ENCODE assay signal across 19 cellular contexts in genomic region chr2:68733365-68733764, GRCh38. TPM values are rescaled to one million over a fixed set of nuclear protein-coding genes. Genes with fewer than 3 reads are reported as not detected.
DNase-seq lines count a peak whose midpoint lies in the region; ATAC-seq, FAIRE-seq and TF ChIP-seq lines count a peak whose summit lies in the region.
"Had no signal": no experiment of that assay in that cellular context is flagged by ENCODE, and none has a peak within 500 bp of the region (broad histone marks: within the 10 kb centered on the region; RNA-seq: fewer than 3 reads in every experiment).

No MANE protein-coding gene starts in this region.

- H2AFZ ChIP-seq in DND-41 (ENCODE audit: low read depth, low read length) (peak overlapping the region; percentile 65; the same call in 1 of the 2 replicates), OCI-LY3 (ENCODE audit: low read depth, low read length) (no peak overlapping the region)

- DNase-seq in DND-41 (no peak), dedifferentiated amniotic fluid mesenchymal stem cell (ENCODE audit: extremely low spot score) (no peak), BE2C (no peak), pancreas (no peak)
- DNase-seq in naive thymus-derived CD4-positive, alpha-beta T cell: no peak
- DNase-seq: DMS79, NCI-H1048, NCI-H510A treated with DMSO at 0.1 percent for 48 hours, SHP77 treated with DMSO at 0.1 percent for 48 hours had no signal

- no peaks in the 10 kb centered on the region for H3K27me3 ChIP-seq in BLaER1
- H3K27me3 ChIP-seq in DND-41 (ENCODE audit: insufficient read depth, low read length, poor library complexity): no peaks in the 10 kb centered on the region
- no peaks in the 10 kb centered on the region for H3K27me3 ChIP-seq in OCI-LY3 (ENCODE audit: low read depth, low read length)
- H3K27me3 ChIP-seq in naive thymus-derived CD4-positive, alpha-beta T cell (ENCODE audit: control insufficient read depth in 2 of 2, insufficient read depth in 2 of 2, low read length in 2 of 2): no peaks in the 10 kb centered on the region
- H3K27me3 ChIP-seq in BE2C: no peaks in the 10 kb centered on the region
- H3K27me3 ChIP-seq in pancreas: no peaks in the 10 kb centered on the region

- intact Hi-C loops in naive thymus-derived CD4-positive, alpha-beta T cell (cut with micrococcal nuclease): loop anchor here (5.0 to 10.0 kb wide), 4 partner anchors 269 to 1094 kb away; partner anchors contain the start of genes APLF (in 1 of the 2), FBXO48 (in 1 of the 2), GMCL1 (in 1 of the 2) and PNO1 (in 1 of the 2)
- intact Hi-C loops in pancreas (cut with DNase I): no loop called here

- peaks cover 35% of the 10 kb centered on the region for H3K79me2 ChIP-seq in DND-41 (ENCODE audit: insufficient read depth, low read length)
- peaks cover 54% of the 10 kb centered on the region for H3K79me2 ChIP-seq in OCI-LY3 (ENCODE audit: low read length)

- TF ChIP-seq CTCF in DND-41 (IDR thresholded peaks at IDR 0.05; ENCODE audit: borderline replicate concordance, extremely low read depth, low read length, poor library complexity, severe bottlenecking): no peak
- TF ChIP-seq CTCF in OCI-LY3 (IDR thresholded peaks at IDR 0.05; ENCODE audit: low read depth, low read length): no peak
- TF ChIP-seq CTCF in BE2C (IDR thresholded peaks at IDR 0.05; ENCODE audit: low read depth, low read length): no peak
- no peak for TF ChIP-seq CTCF in pancreas (IDR thresholded peaks at IDR 0.05)

- H3K36me3 ChIP-seq in BLaER1: no peaks in the 10 kb centered on the region
- no peaks in the 10 kb centered on the region; the same call in 1 of the 2 replicates for H3K36me3 ChIP-seq in DND-41 (ENCODE audit: insufficient read depth, low read length)
- H3K36me3 ChIP-seq in OCI-LY3 (replicated peaks; ENCODE audit: low read depth, low read length): peaks cover 18% of the 10 kb centered on the region
- no peaks in the 10 kb centered on the region for H3K36me3 ChIP-seq in naive thymus-derived CD4-positive, alpha-beta T cell (ENCODE audit: control insufficient read depth in 2 of 3, insufficient read depth in 3 of 3, low read length in 3 of 3)
- no peaks in the 10 kb centered on the region for H3K36me3 ChIP-seq in BE2C
- no peaks in the 10 kb centered on the region for H3K36me3 ChIP-seq in pancreas

- H3K9me3 ChIP-seq in BLaER1: no peaks in the 10 kb centered on the region
- H3K9me3 ChIP-seq in DND-41 (ENCODE audit: insufficient read depth, low read length, severe bottlenecking): no peaks in the 10 kb centered on the region
- H3K9me3 ChIP-seq in OCI-LY3 (ENCODE audit: insufficient read depth, low read length): no peaks in the 10 kb centered on the region
- no peaks in the 10 kb centered on the region for H3K9me3 ChIP-seq in naive thymus-derived CD4-positive, alpha-beta T cell (ENCODE audit: control insufficient read depth in 2 of 3, low read length in 3 of 3)
- no peaks in the 10 kb centered on the region for H3K9me3 ChIP-seq in BE2C
- H3K9me3 ChIP-seq in pancreas: no peaks in the 10 kb centered on the region
- H3K9me3 ChIP-seq: A549 had no signal

- H3K4me2 ChIP-seq in BLaER1: peak overlapping the region; percentile 92
- no peak overlapping the region for H3K4me2 ChIP-seq in DND-41 (ENCODE audit: insufficient read depth, low read length)
- peak overlapping the region; percentile 94 for H3K4me2 ChIP-seq in OCI-LY3 (ENCODE audit: low read length)
- H3K4me2 ChIP-seq: A549 had no signal

- ATAC-seq in DND-41 (ENCODE audit: insufficient read depth, low read depth) (no peak), pancreas (no peak), HG02763 (IDR thresholded peaks at IDR 0.05; ENCODE audit: unreplicated experiment) (no peak)
- no peak for ATAC-seq in naive thymus-derived CD4-positive, alpha-beta T cell
- ATAC-seq: A549, GM12878, SK-N-SH treated with all-trans-retinoic acid at 6 μM for 48 hours had no signal

- H3K9ac ChIP-seq in BLaER1 (peak overlapping the region; percentile 76; the same call in 1 of the 2 replicates), DND-41 (ENCODE audit: low read depth, low read length) (0 out of 2 replicates have a peak overlapping the region, but pooled peaks have one; percentile 63), OCI-LY3 (ENCODE audit: low read length) (peak overlapping the region; percentile 96)

- peaks cover 0 to 18% (median 0%) of the 10 kb centered on the region in 5 donors for H3K36me3 Mint-ChIP-seq in naive thymus-derived CD4-positive, alpha-beta T cell

- H3K4me1 ChIP-seq in BLaER1: peaks cover 76% of the 10 kb centered on the region
- peaks cover 50% of the 10 kb centered on the region for H3K4me1 ChIP-seq in DND-41 (ENCODE audit: insufficient read depth, low read length)
- peaks cover 41% of the 10 kb centered on the region for H3K4me1 ChIP-seq in OCI-LY3 (ENCODE audit: low read length)
- H3K4me1 ChIP-seq in naive thymus-derived CD4-positive, alpha-beta T cell (ENCODE audit: control insufficient read depth in 2 of 2, insufficient read depth in 2 of 2, low read length in 2 of 2): peaks cover 30 to 38% of the 10 kb centered on the region in 2 donors
- no peaks in the 10 kb centered on the region for H3K4me1 ChIP-seq in BE2C
- H3K4me1 ChIP-seq in pancreas: no peaks in the 10 kb centered on the region

- H3K27me3 Mint-ChIP-seq in naive thymus-derived CD4-positive, alpha-beta T cell: no peaks in the 10 kb centered on the region

- H3K27ac ChIP-seq in BLaER1: peak overlapping the region; percentile 85
- H3K27ac ChIP-seq in DND-41 (ENCODE audit: low read length): peak overlapping the region; percentile 91
- peak overlapping the region; percentile 98 for H3K27ac ChIP-seq in OCI-LY3 (ENCODE audit: low read length)
- H3K27ac ChIP-seq in naive thymus-derived CD4-positive, alpha-beta T cell (ENCODE audit: low read depth, low read length): peak overlapping the region; percentile 78
- peak overlapping the region in 1 of 4 donors; percentile 42 for H3K27ac ChIP-seq in pancreas
- H3K27ac ChIP-seq: A549 had no signal

- FAIRE-seq in pancreas (lab: Jason Lieb, UNC): no peak
- FAIRE-seq: A549, D721Med, G401.6, GM12878, H1 had no signal

- H3K4me3 Mint-ChIP-seq in naive thymus-derived CD4-positive, alpha-beta T cell: no peak overlapping the region

- CTCF ChIA-PET in naive thymus-derived CD4-positive, alpha-beta T cell (lab: Charles Lee): interaction anchor here (1.0 to 2.5 kb wide), 8 partner anchors 9 to 24 kb away, joined by 3 to 33 read pairs (median 9); no protein-coding TSS in a partner anchor

- no peak overlapping the region for H3K27ac Mint-ChIP-seq in naive thymus-derived CD4-positive, alpha-beta T cell

- H3K4me3 ChIP-seq in BLaER1 (no peak overlapping the region; the same call in 1 of the 2 replicates), DND-41 (ENCODE audit: low read depth in 1 of 2, low read length in 2 of 2) (no peak overlapping the region), OCI-LY3 (ENCODE audit: low read length) (peak overlapping the region; percentile 88; the same call in 1 of the 2 replicates), BE2C (ENCODE audit: low read depth, low read length) (no peak overlapping the region), pancreas (no peak overlapping the region)
- H3K4me3 ChIP-seq in naive thymus-derived CD4-positive, alpha-beta T cell (ENCODE audit: low read length): peak overlapping the region; percentile 77
- H3K4me3 ChIP-seq: A549, GM12878 had no signal

- H3K4me1 Mint-ChIP-seq in naive thymus-derived CD4-positive, alpha-beta T cell: peaks cover 21 to 30% (median 26%) of the 10 kb centered on the region in 7 donors

- POLR2A ChIA-PET in naive thymus-derived CD4-positive, alpha-beta T cell (lab: Charles Lee): interaction anchor here (0.6 to 6.4 kb wide), 16 partner anchors 10 to 267 kb away, joined by 3 to 114 read pairs (median 6); no protein-coding TSS in a partner anchor

- 55 to 62% methylated on average over 4 of the region's 4 CpGs for WGBS in pancreas, 2 donors

- H4K20me1 ChIP-seq in BLaER1 (no peaks in the 10 kb centered on the region), DND-41 (ENCODE audit: insufficient read depth, low read length) (no peaks in the 10 kb centered on the region), OCI-LY3 (ENCODE audit: insufficient read depth, low read length) (no peaks in the 10 kb centered on the region)

- no peaks in the 10 kb centered on the region for H3K9me3 Mint-ChIP-seq in naive thymus-derived CD4-positive, alpha-beta T cell

RNA-seq across cellular contexts. Expression of gene ARHGAP25, which starts 1.2 kb away (rescaled TPM):
- total RNA-seq in naive thymus-derived CD4-positive, alpha-beta T cell: 100 to 1,000 TPM in 4 of 5 experiments, 10 to 100 TPM in 1; 68.2 to 139 (median 116) TPM
- 100 to 1,000 TPM in 1 of 2 donors, 10 to 100 TPM in 1; 63.3 to 134 TPM for polyA plus RNA-seq in naive thymus-derived CD4-positive, alpha-beta T cell
- not detected for polyA plus RNA-seq in BE2C (2012; ENCODE audit: insufficient read depth, insufficient read length, low read depth)
- 1 to 10 TPM; 1.4 to 8.4 (median 2.0) TPM for total RNA-seq in pancreas
- 1 to 10 TPM; 1.4 to 3.6 TPM for polyA plus RNA-seq in pancreas
- total RNA-seq: HT-29 had no signal

Comparison
In these comparisons a context has a peak if more than half of its experiments do, and no peak if none do; other contexts are left out.
1. H3K4me3 ChIP-seq: peak in OCI-LY3 (single experiment) and naive thymus-derived CD4-positive, alpha-beta T cell (single experiment); none in BLaER1 (single experiment), DND-41 (0 of 2), BE2C (single experiment) and pancreas (0 of 4).
2. RNA of gene ARHGAP25, which starts 1.2 kb away (total RNA-seq): 68.2 to 139 TPM in naive thymus-derived CD4-positive, alpha-beta T cell; 1.4 to 8.4 TPM in pancreas; every median in the first group is over 4 times any median in the second.
3. intact Hi-C loops: an anchor here in naive thymus-derived CD4-positive, alpha-beta T cell (5.0 to 10.0 kb wide); none called in pancreas.
4. Peak in every context shown above with its lines, with median percentiles within 50 percentile points of each other: H3K9ac ChIP-seq.